8 cellular contexts compared by ENCODE assay signal in genomic region chr14:91022622-91023028, GRCh38. TPM values are rescaled to one million over a fixed set of nuclear protein-coding genes. Genes with fewer than 3 reads are reported as not detected.
A peak's percentile ranks its signal among the peaks of the same experiment; 100 is the strongest.
DNase-seq lines count a peak whose midpoint lies in the region; ATAC-seq and TF ChIP-seq lines count a peak whose summit lies in the region.
"Not testable (repeated sequence)": the region's sequence is repeated elsewhere in the genome, so short reads cannot be mapped to it uniquely, and the experiment has no call there.

No MANE protein-coding gene starts in this region.

- peak overlapping the region; percentile 41 to 61 (median 41) for H3K4me3 ChIP-seq in breast epithelium

- not testable (repeated sequence) for BruUV-seq in Calu3 (replicated peaks; lab: Mats Ljungman, UMichigan)

- H3K4me1 ChIP-seq in breast epithelium, result not testable (repeated sequence)

- in situ Hi-C loops in KBM-7 (cut with MboI; ENCODE audit: low pct_unique_long_range_greater_than_20kb, low sequenced_read_pairs), result not testable (repeated sequence)

- peak overlapping the region in 1 of 2 donors; percentile 43 for H3K27ac ChIP-seq in breast epithelium

- not testable (repeated sequence) for H3K9me3 Mint-ChIP-seq in Calu3 (ENCODE audit: low read depth, unreplicated experiment)

- H3K4me1 Mint-ChIP-seq in Calu3 (ENCODE audit: low read depth, unreplicated experiment), result not testable (repeated sequence)

- TF ChIP-seq POLR2A in breast epithelium (IDR thresholded peaks at IDR 0.05), result not testable (repeated sequence)

- peak overlapping the region; percentile 40 for H3K4me3 Mint-ChIP-seq in Calu3 (ENCODE audit: low read depth, unreplicated experiment)

- DNase-seq in Calu3; breast epithelium (ENCODE audit: low spot score in 2 of 2): not testable (repeated sequence)
- peak; percentile 32 for DNase-seq in KBM-7
- DNase-seq in kidney tubule cell (ENCODE audit: low spot score), result peak; percentile 14
- DNase-seq in stimulated activated CD8-positive, alpha-beta memory T cell treated with anti-CD3 and anti-CD28 coated beads, Interleukin-12 subunit alpha, Interleukin-12 subunit beta, amount 100 ng/mL, for 4 hours (ENCODE audit: low read depth), result peak; percentile 4

- intact Hi-C loops in Calu3 (cut with micrococcal nuclease; ENCODE audit: unreplicated experiment); breast epithelium (cut with DNase I; ENCODE audit: low total_unique reads): not testable (repeated sequence)

- CTCF ChIA-PET in Calu3 (lab: Charles Lee), result interaction anchor here (0.7 kb wide), 1 partner anchor 16 kb away, joined by 9 read pairs; no protein-coding TSS in a partner anchor

- not testable (repeated sequence) for TF ChIP-seq CTCF in Calu3 (IDR thresholded peaks at IDR 0.05; ENCODE audit: unreplicated experiment); breast epithelium (IDR thresholded peaks at IDR 0.05)

- not testable (repeated sequence) for H3K27me3 Mint-ChIP-seq in Calu3 (ENCODE audit: unreplicated experiment)

- not testable (repeated sequence) for H3K27me3 ChIP-seq in breast epithelium

- H3K9me3 ChIP-seq in breast epithelium, result not testable (repeated sequence)

- H3K27ac Mint-ChIP-seq in Calu3 (ENCODE audit: unreplicated experiment), result not testable (repeated sequence)

- ATAC-seq in GM19328 (IDR thresholded peaks at IDR 0.05; ENCODE audit: unreplicated experiment) (peak; percentile 81), HG02852 (IDR thresholded peaks at IDR 0.05; ENCODE audit: unreplicated experiment) (peak; percentile 85)
- ATAC-seq in activated CD4-positive, CD25-positive, alpha-beta regulatory T cell treated with anti-CD3 and anti-CD28 coated beads, Interleukin-2, amount 50 U/mL, for 24 hours, result peak; percentile 87 to 88

- H3K36me3 ChIP-seq in breast epithelium, result not testable (repeated sequence)

- not testable (repeated sequence) for H3K36me3 Mint-ChIP-seq in Calu3 (ENCODE audit: insufficient read depth, unreplicated experiment)

RNA-seq across cellular contexts. Expression of gene RPS6KA5, which starts 37.8 kb away (rescaled TPM):
- total RNA-seq in Calu3 (2022) (9.7 and 10.3 TPM in 2 replicates), breast epithelium (10 to 100 TPM in 2 of 3 donors, 1 to 10 TPM in 1; 4.8 to 19.2 (median 11.8) TPM)
